ENCODE assay signal across 8 cellular contexts in the genomic region with DNA sequence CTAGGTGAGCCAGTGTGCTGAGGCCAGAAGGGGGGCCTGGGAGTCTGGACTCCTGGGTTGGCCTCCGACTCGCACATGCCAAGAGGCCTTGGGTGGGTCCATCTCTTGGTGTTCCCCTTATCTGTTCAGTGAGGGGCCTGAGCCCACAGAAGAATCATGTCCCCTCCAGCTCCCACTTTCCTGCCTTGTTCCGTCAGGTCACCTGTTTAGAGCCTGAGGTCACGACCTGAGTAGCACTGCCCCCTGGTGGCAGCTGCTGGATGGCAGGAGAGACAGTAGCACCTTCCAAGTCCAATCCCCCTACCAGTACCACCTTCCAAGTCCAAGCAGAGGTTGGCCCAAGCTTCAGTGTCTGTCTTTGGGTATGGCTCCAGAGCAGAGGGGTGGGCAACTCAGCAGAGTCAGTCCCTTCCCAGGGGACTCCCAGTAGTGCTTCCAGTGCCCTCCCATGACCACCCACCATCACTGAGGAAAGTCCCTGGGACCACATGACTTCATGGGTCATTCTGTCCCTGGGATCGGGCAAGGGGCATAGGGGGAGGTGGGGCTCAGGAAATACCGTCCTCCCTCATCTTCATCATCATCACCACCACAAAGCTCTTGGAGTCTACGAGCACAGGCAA.
DNase-seq lines count a peak whose midpoint lies in the region; FAIRE-seq and TF ChIP-seq lines count a peak whose summit lies in the region.

No MANE protein-coding gene starts in this region.

- intact Hi-C loops in esophagus muscularis mucosa (cut with DNase I): no loop called here

- H3K9me3 ChIP-seq in esophagus muscularis mucosa: no peaks in the 10 kb centered on the region

- no peak for TF ChIP-seq EP300 in esophagus muscularis mucosa (IDR thresholded peaks at IDR 0.05)

- H3K4me1 ChIP-seq in esophagus muscularis mucosa: peaks cover 0 to 40% (median 29%) of the 10 kb centered on the region in 4 donors

- DNase-seq in SKM-1 treated with dmso at 0.1 percent for 144 hours (lab: John Stamatoyannopoulos, UW; ENCODE audit: unreplicated experiment): peak; percentile 15
- DNase-seq in SKM-1 (lab: John Stamatoyannopoulos, UW; ENCODE audit: unreplicated experiment): no peak
- DNase-seq in HK-2 (ENCODE audit: unreplicated experiment): peak; percentile 17
- peak; percentile 24 to 27 for DNase-seq in activated CD4-positive, alpha-beta T cell treated with anti-CD3 and anti-CD28 coated beads, Interleukin-2, amount 50 U/mL, for 4 hours
- DNase-seq in esophagus muscularis mucosa (ENCODE audit: extremely low spot score): no peak
- DNase-seq in stimulated activated CD4-positive, alpha-beta T cell treated with anti-CD3 and anti-CD28 coated beads, Interleukin-15, amount 100 ng/mL, for 24 hours: peak; percentile 73
- DNase-seq in NCI-H2227 treated with DMSO at 0.1 percent for 48 hours (lab: John Stamatoyannopoulos, UW): no peak
- DNase-seq in RCC 7860 (ENCODE audit: low spot score): no peak

- no peak for TF ChIP-seq POLR2A in esophagus muscularis mucosa (IDR thresholded peaks at IDR 0.05; ENCODE audit: low read depth)

- peak in 2 of 3 experiments; percentile 11 to 41 for TF ChIP-seq CTCF in esophagus muscularis mucosa (IDR thresholded peaks at IDR 0.05)

- H3K27me3 ChIP-seq in esophagus muscularis mucosa: no peaks in the 10 kb centered on the region

- H3K27ac ChIP-seq in esophagus muscularis mucosa (replicated peaks in 1 of 4): no peak overlapping the region

- no peak overlapping the region for H3K4me3 ChIP-seq in esophagus muscularis mucosa

- 88% methylated on average over 5 of the region's 7 CpGs for WGBS in esophagus muscularis mucosa

- no peaks in the 10 kb centered on the region for H3K36me3 ChIP-seq in esophagus muscularis mucosa

- FAIRE-seq in RCC 7860 (lab: Jason Lieb, UNC): no peak

Comparison
In these comparisons a context has a peak if more than half of its experiments do, and no peak if none do; other contexts are left out.
1. DNase-seq: peak in SKM-1 treated with dmso at 0.1 percent for 144 hours (single experiment), HK-2 (single experiment), activated CD4-positive, alpha-beta T cell treated with anti-CD3 and anti-CD28 coated beads, Interleukin-2, amount 50 U/mL, for 4 hours (2 of 2) and stimulated activated CD4-positive, alpha-beta T cell treated with anti-CD3 and anti-CD28 coated beads, Interleukin-15, amount 100 ng/mL, for 24 hours (single experiment); none in SKM-1 (single experiment), esophagus muscularis mucosa (single experiment), NCI-H2227 treated with DMSO at 0.1 percent for 48 hours (single experiment) and RCC 7860 (single experiment).